In genomic region chr7:127379642-127380041, GRCh38 we compare ENCODE assay signal across 20 cellular contexts. TPM values are rescaled to one million over a fixed set of nuclear protein-coding genes. Genes with fewer than 3 reads are reported as not detected.
DNase-seq lines count a peak whose midpoint lies in the region; ATAC-seq and TF ChIP-seq lines count a peak whose summit lies in the region.
"Had no signal": no experiment of that assay in that cellular context is flagged by ENCODE, and none has a peak within 500 bp of the region (broad histone marks: within the 10 kb centered on the region; RNA-seq: fewer than 3 reads in every experiment).

No MANE protein-coding gene starts in this region.

- CTCF ChIA-PET in activated CD4-positive, alpha-beta memory T cell treated with anti-CD3 and anti-CD28 coated beads for 36 hours (lab: Charles Lee), result interaction anchor here (1.9 kb wide), 1 partner anchor 32 kb away, joined by 7 read pairs; no protein-coding TSS in a partner anchor
- CTCF ChIA-PET in activated CD4-positive, alpha-beta memory T cell treated with anti-CD3 and anti-CD28 coated beads, Interleukin-2, amount 10 ng/mL, durations not matched to agents 7 days and 5 days (lab: Charles Lee), result interaction anchor here (0.9 kb wide), 1 partner anchor 68 kb away, joined by 3 read pairs; no protein-coding TSS in a partner anchor
- CTCF ChIA-PET in CD4-positive, alpha-beta T cell (lab: Charles Lee), result interaction anchor here (1.2 kb wide), 1 partner anchor 32 kb away, joined by 3 read pairs; no protein-coding TSS in a partner anchor
- CTCF ChIA-PET in activated CD8-positive, alpha-beta T cell treated with anti-CD3 and anti-CD28 coated beads, Interleukin-2, amount 10 ng/mL, durations not matched to agents 7 days and 5 days (lab: Charles Lee), result interaction anchor here (1.1 to 1.9 kb wide), 3 partner anchors 10 to 68 kb away, joined by 3 to 7 read pairs (median 5); no protein-coding TSS in a partner anchor
- CTCF ChIA-PET in GM10248 (lab: Yijun Ruan, JAX), result interaction anchor here (1.0 to 1.7 kb wide), 4 partner anchors 12 to 67 kb away, joined by 3 to 9 read pairs (median 3); partner anchors contain the start of gene ZNF800

- intact Hi-C loops in activated CD4-positive, alpha-beta memory T cell treated with anti-CD3 and anti-CD28 coated beads for 36 hours (cut with micrococcal nuclease), result no loop called here
- intact Hi-C loops in CD4-positive, alpha-beta T cell (cut with DNase I, micrococcal nuclease), result no loop called here

- H3K4me1 Mint-ChIP-seq in activated CD4-positive, alpha-beta memory T cell treated with anti-CD3 and anti-CD28 coated beads for 36 hours (ENCODE audit: low read depth), result peaks cover 70% of the 10 kb centered on the region
- peaks cover 56% of the 10 kb centered on the region for H3K4me1 Mint-ChIP-seq in activated CD4-positive, alpha-beta memory T cell treated with anti-CD3 and anti-CD28 coated beads, Interleukin-2, amount 10 ng/mL, durations not matched to agents 7 days and 5 days
- peaks cover 80% of the 10 kb centered on the region for H3K4me1 Mint-ChIP-seq in CD4-positive, alpha-beta T cell (ENCODE audit: low read depth)
- H3K4me1 Mint-ChIP-seq in activated CD8-positive, alpha-beta T cell treated with anti-CD3 and anti-CD28 coated beads, Interleukin-2, amount 10 ng/mL, durations not matched to agents 7 days and 5 days (ENCODE audit: low read depth), result peaks cover 61% of the 10 kb centered on the region
- peaks cover 31% of the 10 kb centered on the region for H3K4me1 Mint-ChIP-seq in memory B cell

- H3K9me3 ChIP-seq in CD4-positive, alpha-beta T cell (ENCODE audit: control insufficient read depth, low read length), result no peaks in the 10 kb centered on the region
- H3K9me3 ChIP-seq: BLaER1 had no signal

- no peak overlapping the region for H3K27ac ChIP-seq in CD4-positive, alpha-beta T cell (ENCODE audit: low read depth, low read length)
- H3K27ac ChIP-seq: BLaER1, KMS-11 had no signal

- H3K27me3 ChIP-seq in CD4-positive, alpha-beta T cell (ENCODE audit: control insufficient read depth, insufficient read depth, low read length), result no peaks in the 10 kb centered on the region
- H3K27me3 ChIP-seq: BLaER1 had no signal

- no peak for ATAC-seq in CD4-positive, alpha-beta T cell (ENCODE audit: poor library complexity)
- ATAC-seq in activated CD8-positive, alpha-beta T cell treated with anti-CD3 and anti-CD28 coated beads, Interleukin-2, amount 10 ng/mL, durations not matched to agents 7 days and 5 days, result no peak
- ATAC-seq in memory B cell (ENCODE audit: low read depth) (no peak), HG02798 (IDR thresholded peaks at IDR 0.05; ENCODE audit: poor library complexity, unreplicated experiment) (no peak)
- ATAC-seq: GM23338, HCT116, Panc1 had no signal

- peak overlapping the region; percentile 15 for H3K27ac Mint-ChIP-seq in activated CD4-positive, alpha-beta memory T cell treated with anti-CD3 and anti-CD28 coated beads for 36 hours
- H3K27ac Mint-ChIP-seq in activated CD4-positive, alpha-beta memory T cell treated with anti-CD3 and anti-CD28 coated beads, Interleukin-2, amount 10 ng/mL, durations not matched to agents 7 days and 5 days, result no peak overlapping the region
- peak overlapping the region; percentile 58 for H3K27ac Mint-ChIP-seq in CD4-positive, alpha-beta T cell
- H3K27ac Mint-ChIP-seq in activated CD8-positive, alpha-beta T cell treated with anti-CD3 and anti-CD28 coated beads, Interleukin-2, amount 10 ng/mL, durations not matched to agents 7 days and 5 days, result peak overlapping the region; percentile 13
- peak overlapping the region; percentile 51 for H3K27ac Mint-ChIP-seq in memory B cell
- H3K27ac Mint-ChIP-seq: GM23338 had no signal

- POLR2A ChIA-PET in activated CD4-positive, alpha-beta memory T cell treated with anti-CD3 and anti-CD28 coated beads for 36 hours (lab: Charles Lee), result interaction anchor here (1.1 to 1.5 kb wide), 2 partner anchors 12 to 13 kb away, joined by 3 to 4 read pairs; partner anchors contain the start of gene ZNF800
- POLR2A ChIA-PET in activated CD4-positive, alpha-beta memory T cell treated with anti-CD3 and anti-CD28 coated beads, Interleukin-2, amount 10 ng/mL, durations not matched to agents 7 days and 5 days (lab: Charles Lee), result interaction anchor here (1.7 kb wide), 1 partner anchor 13 kb away, joined by 17 read pairs; the partner anchor contains the start of gene ZNF800
- POLR2A ChIA-PET in CD4-positive, alpha-beta T cell (lab: Charles Lee), result interaction anchor here (1.4 kb wide), 1 partner anchor 13 kb away, joined by 11 read pairs; the partner anchor contains the start of gene ZNF800
- POLR2A ChIA-PET in activated CD8-positive, alpha-beta T cell treated with anti-CD3 and anti-CD28 coated beads, Interleukin-2, amount 10 ng/mL, durations not matched to agents 7 days and 5 days (lab: Charles Lee), result interaction anchor here (1.5 kb wide), 1 partner anchor 12 kb away, joined by 13 read pairs; the partner anchor contains the start of gene ZNF800
- POLR2A ChIA-PET in GM10248 (lab: Yijun Ruan, JAX), result no interaction called here

- peaks cover 25% of the 10 kb centered on the region for H3K36me3 Mint-ChIP-seq in activated CD4-positive, alpha-beta memory T cell treated with anti-CD3 and anti-CD28 coated beads for 36 hours
- peaks cover 48% of the 10 kb centered on the region for H3K36me3 Mint-ChIP-seq in activated CD4-positive, alpha-beta memory T cell treated with anti-CD3 and anti-CD28 coated beads, Interleukin-2, amount 10 ng/mL, durations not matched to agents 7 days and 5 days (ENCODE audit: low read depth)
- peaks cover 72% of the 10 kb centered on the region for H3K36me3 Mint-ChIP-seq in CD4-positive, alpha-beta T cell (ENCODE audit: low read depth)
- H3K36me3 Mint-ChIP-seq in activated CD8-positive, alpha-beta T cell treated with anti-CD3 and anti-CD28 coated beads, Interleukin-2, amount 10 ng/mL, durations not matched to agents 7 days and 5 days (ENCODE audit: low read depth), result peaks cover 46% of the 10 kb centered on the region
- peaks cover 23% of the 10 kb centered on the region for H3K36me3 Mint-ChIP-seq in memory B cell

- H3K4me3 Mint-ChIP-seq in activated CD4-positive, alpha-beta memory T cell treated with anti-CD3 and anti-CD28 coated beads for 36 hours, result no peak overlapping the region
- no peak overlapping the region for H3K4me3 Mint-ChIP-seq in activated CD4-positive, alpha-beta memory T cell treated with anti-CD3 and anti-CD28 coated beads, Interleukin-2, amount 10 ng/mL, durations not matched to agents 7 days and 5 days
- H3K4me3 Mint-ChIP-seq in CD4-positive, alpha-beta T cell, result peak overlapping the region; percentile 49
- no peak overlapping the region for H3K4me3 Mint-ChIP-seq in activated CD8-positive, alpha-beta T cell treated with anti-CD3 and anti-CD28 coated beads, Interleukin-2, amount 10 ng/mL, durations not matched to agents 7 days and 5 days
- H3K4me3 Mint-ChIP-seq in memory B cell, result no peak overlapping the region
- H3K4me3 Mint-ChIP-seq: GM23338 had no signal

- H3K27me3 Mint-ChIP-seq in activated CD4-positive, alpha-beta memory T cell treated with anti-CD3 and anti-CD28 coated beads for 36 hours, result no peaks in the 10 kb centered on the region
- no peaks in the 10 kb centered on the region for H3K27me3 Mint-ChIP-seq in activated CD4-positive, alpha-beta memory T cell treated with anti-CD3 and anti-CD28 coated beads, Interleukin-2, amount 10 ng/mL, durations not matched to agents 7 days and 5 days
- no peaks in the 10 kb centered on the region for H3K27me3 Mint-ChIP-seq in CD4-positive, alpha-beta T cell
- H3K27me3 Mint-ChIP-seq in activated CD8-positive, alpha-beta T cell treated with anti-CD3 and anti-CD28 coated beads, Interleukin-2, amount 10 ng/mL, durations not matched to agents 7 days and 5 days (ENCODE audit: low read depth), result no peaks in the 10 kb centered on the region
- no peaks in the 10 kb centered on the region for H3K27me3 Mint-ChIP-seq in memory B cell

- H3K9me3 Mint-ChIP-seq in activated CD4-positive, alpha-beta memory T cell treated with anti-CD3 and anti-CD28 coated beads for 36 hours, result no peaks in the 10 kb centered on the region
- no peaks in the 10 kb centered on the region for H3K9me3 Mint-ChIP-seq in activated CD4-positive, alpha-beta memory T cell treated with anti-CD3 and anti-CD28 coated beads, Interleukin-2, amount 10 ng/mL, durations not matched to agents 7 days and 5 days
- no peaks in the 10 kb centered on the region for H3K9me3 Mint-ChIP-seq in CD4-positive, alpha-beta T cell
- H3K9me3 Mint-ChIP-seq in activated CD8-positive, alpha-beta T cell treated with anti-CD3 and anti-CD28 coated beads, Interleukin-2, amount 10 ng/mL, durations not matched to agents 7 days and 5 days (ENCODE audit: insufficient read depth), result no peaks in the 10 kb centered on the region
- no peaks in the 10 kb centered on the region for H3K9me3 Mint-ChIP-seq in memory B cell
- H3K9me3 Mint-ChIP-seq: GM23338 had no signal

- TF ChIP-seq CTCF in CD4-positive, alpha-beta T cell (IDR thresholded peaks at IDR 0.05), result no peak
- no peak for TF ChIP-seq CTCF in GM10248 (IDR thresholded peaks at IDR 0.05; ENCODE audit: control extremely low read depth, extremely low read depth, low read depth, missing control alignments)

- no peak for DNase-seq in activated CD4-positive, alpha-beta memory T cell treated with anti-CD3 and anti-CD28 coated beads for 36 hours
- DNase-seq in activated CD4-positive, alpha-beta memory T cell treated with anti-CD3 and anti-CD28 coated beads, Interleukin-2, amount 10 ng/mL, durations not matched to agents 7 days and 5 days, result no peak
- DNase-seq in CD4-positive, alpha-beta T cell, result no peak
- DNase-seq in activated CD8-positive, alpha-beta T cell treated with anti-CD3 and anti-CD28 coated beads, Interleukin-2, amount 10 ng/mL, durations not matched to agents 7 days and 5 days, result no peak
- DNase-seq in memory B cell (ENCODE audit: low spot score in 2 of 2) (no peak), NCI-H1694 treated with DMSO at 0.1 percent for 48 hours (lab: John Stamatoyannopoulos, UW) (no peak), GM10248 (ENCODE audit: extremely low spot score) (no peak)
- DNase-seq: 8988T, COR-L47, GF-D8, NCI-H1048, NCI-H146, NCI-H2227 treated with DMSO at 0.1 percent for 48 hours, NCI-H524 treated with DMSO at 0.1 percent for 48 hours had no signal

RNA-seq across cellular contexts. Expression of gene ZNF800, which starts 12.9 kb away (rescaled TPM):
- 10 to 100 TPM; 24.9 to 29.2 TPM for total RNA-seq in activated CD4-positive, alpha-beta memory T cell treated with anti-CD3 and anti-CD28 coated beads for 36 hours
- total RNA-seq in activated CD4-positive, alpha-beta memory T cell treated with anti-CD3 and anti-CD28 coated beads, Interleukin-2, amount 10 ng/mL, durations not matched to agents 7 days and 5 days, result 10 to 100 TPM; 37.2 to 38.0 TPM
- total RNA-seq in CD4-positive, alpha-beta T cell, result 10 to 100 TPM; 73.9 to 78.9 TPM
- total RNA-seq in activated CD8-positive, alpha-beta T cell treated with anti-CD3 and anti-CD28 coated beads, Interleukin-2, amount 10 ng/mL, durations not matched to agents 7 days and 5 days, result 10 to 100 TPM; 40.7 to 43.2 TPM
